ENCODE assay signal across 15 cellular contexts in the genomic region with DNA sequence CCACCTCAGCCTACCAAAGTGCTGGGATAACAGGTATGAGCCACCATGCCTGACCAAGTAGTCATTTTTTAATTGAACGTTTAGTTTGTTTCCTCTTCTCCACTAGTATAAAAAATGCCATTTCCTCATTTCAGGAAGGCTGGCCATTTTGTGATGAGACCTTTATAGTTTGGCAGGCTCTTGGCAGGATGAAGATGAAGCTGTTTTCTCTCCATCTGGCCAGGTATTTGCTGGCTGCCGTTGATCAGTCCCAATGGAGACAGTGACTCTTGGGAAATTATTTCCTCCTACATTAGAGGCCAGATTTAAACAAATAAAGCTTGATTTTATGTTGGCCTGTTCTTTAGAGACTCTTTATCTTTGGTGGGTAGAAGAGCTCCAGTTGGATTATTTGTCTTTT.
"Had no signal": no experiment of that assay in that cellular context is flagged by ENCODE, and none has a peak within 500 bp of the region (broad histone marks: within the 10 kb centered on the region; RNA-seq: fewer than 3 reads in every experiment).

No MANE protein-coding gene starts in this region.

- H3K27me3 Mint-ChIP-seq: activated naive CD8-positive, alpha-beta T cell had no signal

- H3K4me1 ChIP-seq: breast epithelium had no signal

- H3K27me3 ChIP-seq: breast epithelium, pancreas, transverse colon had no signal

- H3K9me3 ChIP-seq: breast epithelium, pancreas, transverse colon had no signal

- DNase-seq: activated CD8-positive, alpha-beta memory T cell treated with anti-CD3 and anti-CD28 coated beads for 24 hours; activated gamma-delta T cell; aorta; effector CD4-positive, alpha-beta T cell; kidney; mesendoderm; pancreas; stimulated activated CD4-positive, alpha-beta T cell treated with anti-CD3 and anti-CD28 coated beads, Interleukin-15, amount 100 ng/mL, for 24 hours; stimulated activated CD4-positive, alpha-beta T cell treated with anti-CD3 and anti-CD28 coated beads, Interleukin-4, amount 100 ng/mL, for 24 hours; transverse colon had no signal

- H3K4me3 Mint-ChIP-seq: activated naive CD8-positive, alpha-beta T cell; neural crest cell had no signal

- ATAC-seq: pancreas had no signal

- H3K27ac ChIP-seq: breast epithelium, epithelial cell of prostate, pancreas, transverse colon, VCaP had no signal

- H3K4me3 ChIP-seq: breast epithelium, pancreas, transverse colon had no signal

- H3K36me3 ChIP-seq: breast epithelium, pancreas, transverse colon had no signal

- H3K4me1 Mint-ChIP-seq: neural crest cell had no signal
